ENCODE assay signal across 8 cellular contexts in the genomic region with DNA sequence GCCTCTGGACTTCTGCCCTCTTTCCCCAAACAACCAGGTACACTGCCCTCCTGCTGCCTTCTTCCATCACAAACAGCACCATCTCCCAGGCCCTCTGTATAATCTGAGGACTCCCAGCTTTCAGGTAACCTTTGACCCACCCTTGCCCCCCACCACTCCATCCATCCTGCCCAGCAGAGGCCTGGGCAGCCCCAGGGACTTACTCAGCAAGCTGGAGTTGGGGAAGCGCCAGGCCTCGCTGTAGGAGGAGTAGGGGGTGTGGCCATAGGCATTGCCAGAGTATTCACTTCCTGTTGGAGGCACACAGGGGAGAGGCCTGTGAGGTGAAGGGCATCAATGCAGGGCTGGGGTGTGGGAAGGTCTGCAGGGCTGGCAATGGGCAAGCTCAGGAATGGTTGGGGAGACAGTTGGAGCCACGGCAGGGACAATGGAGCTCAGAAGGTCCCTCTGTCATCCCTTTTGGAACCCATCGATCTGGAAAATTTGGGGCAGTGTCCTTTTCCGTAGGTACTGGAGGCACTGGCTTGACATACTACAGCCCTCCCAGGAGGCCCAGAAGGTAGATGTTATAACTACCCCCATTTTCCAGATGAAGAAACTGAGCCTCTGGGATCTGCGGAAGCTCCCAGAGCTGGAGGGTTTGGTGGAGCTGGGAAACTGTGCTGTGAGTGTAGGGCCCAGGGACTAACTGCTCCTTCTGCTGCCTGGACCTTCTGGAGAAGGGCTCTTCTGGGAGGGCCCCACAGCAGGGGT. TPM values are rescaled to one million over a fixed set of nuclear protein-coding genes. Genes with fewer than 3 reads are reported as not detected.
A peak's percentile ranks its signal among the peaks of the same experiment; 100 is the strongest.
DNase-seq lines count a peak whose midpoint lies in the region; ATAC-seq and TF ChIP-seq lines count a peak whose summit lies in the region.

No MANE protein-coding gene starts in this region.

- H3K4me3 Mint-ChIP-seq in nephron progenitor cell: no peak overlapping the region

- peaks cover 8% of the 10 kb centered on the region for H3K27me3 Mint-ChIP-seq in nephron progenitor cell (ENCODE audit: low read depth, poor library complexity)

- H3K4me3 ChIP-seq in epithelial cell of esophagus (ENCODE audit: low read length): no peak overlapping the region

- ATAC-seq in GM19328 (IDR thresholded peaks at IDR 0.05; ENCODE audit: unreplicated experiment): no peak

- peaks cover 37% of the 10 kb centered on the region for H3K36me3 Mint-ChIP-seq in nephron progenitor cell (ENCODE audit: low read depth)

- H3K9me3 Mint-ChIP-seq in nephron progenitor cell: no peaks in the 10 kb centered on the region

- DNase-seq in GDM1 (lab: John Stamatoyannopoulos, UW): peak; percentile 65
- peak; percentile 38 for DNase-seq in NCI-H460 (ENCODE audit: extremely low read depth, low read depth)
- DNase-seq in epithelial cell of esophagus (ENCODE audit: low read depth): peak; percentile 64
- no peak for DNase-seq in nephron progenitor cell
- DNase-seq in activated CD4-positive, CD25-positive, alpha-beta regulatory T cell (lab: John Stamatoyannopoulos, UW): no peak
- DNase-seq in NCI-H128 (lab: John Stamatoyannopoulos, UW; ENCODE audit: unreplicated experiment): no peak
- DNase-seq in NCI-H2107 treated with DMSO at 0.1 percent for 48 hours (lab: John Stamatoyannopoulos, UW; ENCODE audit: unreplicated experiment): no peak

- peak overlapping the region; percentile 93 for H3K27ac Mint-ChIP-seq in nephron progenitor cell

- TF ChIP-seq CTCF in epithelial cell of esophagus (IDR thresholded peaks at IDR 0.05; ENCODE audit: insufficient read depth, low read depth, low read length, missing control alignments) (no peak), nephron progenitor cell (IDR thresholded peaks at IDR 0.05) (no peak)

- H3K4me1 Mint-ChIP-seq in nephron progenitor cell: peaks cover 10% of the 10 kb centered on the region

RNA-seq across cellular contexts. Expression of gene PSD4, which starts 46.3 kb away (rescaled TPM):
- total RNA-seq in NCI-H460 (2014; rRNA removed; shearing (Covaris generic)): 0.64 and 0.89 TPM in 2 replicates
- 0.13 and 1.0 TPM in 2 replicates for polyA plus RNA-seq in NCI-H460 (2014; cell fraction: nucleus; rRNA removed)

RNA-seq across cellular contexts. Expression of gene PAX8, which starts 58.7 kb away (rescaled TPM):
- 1.0 and 1.4 TPM in 2 replicates for total RNA-seq in NCI-H460 (2014; rRNA removed; shearing (Covaris generic))
- 0.40 and 0.51 TPM in 2 replicates for polyA plus RNA-seq in NCI-H460 (2014; cell fraction: nucleus; rRNA removed)

Comparison
In these comparisons a context has a peak if more than half of its experiments do, and no peak if none do; other contexts are left out.
1. DNase-seq: peak in GDM1 (single experiment), NCI-H460 (single experiment) and epithelial cell of esophagus (single experiment); none in nephron progenitor cell (single experiment), activated CD4-positive, CD25-positive, alpha-beta regulatory T cell (0 of 4), NCI-H128 (single experiment) and NCI-H2107 treated with DMSO at 0.1 percent for 48 hours (single experiment).